Comparison of ENCODE assay signal across 20 cellular contexts in genomic region chr1:155053531-155054105, GRCh38. TPM values are rescaled to one million over a fixed set of nuclear protein-coding genes. Genes with fewer than 3 reads are reported as not detected.
DNase-seq lines count a peak whose midpoint lies in the region; ATAC-seq, FAIRE-seq and TF ChIP-seq lines count a peak whose summit lies in the region.
"Had no signal": no experiment of that assay in that cellular context is flagged by ENCODE, and none has a peak within 500 bp of the region (broad histone marks: within the 10 kb centered on the region; RNA-seq: fewer than 3 reads in every experiment).

No MANE protein-coding gene starts in this region.

- H3K9ac ChIP-seq in HCT116 (ENCODE audit: low read length) (no peak overlapping the region), K562 (ENCODE audit: insufficient read depth in 1 of 2, low read depth in 2 of 2, low read length in 2 of 2) (no peak overlapping the region; a peak in 1 of 4 replicates), neural progenitor cell (no peak overlapping the region)

- H3K27me3 ChIP-seq in HCT116 (ENCODE audit: insufficient read depth, low read length) = no peaks in the 10 kb centered on the region
- no peaks in the 10 kb centered on the region for H3K27me3 ChIP-seq in K562 (ENCODE audit: control insufficient read depth in 2 of 2, insufficient read depth in 2 of 2, low read length in 2 of 2)
- peaks cover 20% of the 10 kb centered on the region for H3K27me3 ChIP-seq in neural progenitor cell
- no peaks in the 10 kb centered on the region for H3K27me3 ChIP-seq in CD8-positive, alpha-beta memory T cell (ENCODE audit: insufficient read depth, low read length, poor library complexity, severe bottlenecking)
- H3K27me3 ChIP-seq: pancreas had no signal

- TF ChIP-seq EP300 in K562 (IDR thresholded peaks at IDR 0.05; ENCODE audit: low read length) = no peak

- TF ChIP-seq POLR2A in HCT116 (IDR thresholded peaks at IDR 0.05; ENCODE audit: borderline replicate concordance, extremely low read depth, insufficient read depth, insufficient read length) = no peak
- TF ChIP-seq POLR2A in K562 (conservative IDR thresholded peaks at IDR 0.05) = no peak

- H3K36me3 Mint-ChIP-seq in activated CD4-positive, alpha-beta T cell treated with anti-CD3 and anti-CD28 coated beads, Interleukin-2, amount 10 ng/mL, durations not matched to agents 24 days and 14 days (ENCODE audit: low read depth) = peaks cover 20% of the 10 kb centered on the region
- no peaks in the 10 kb centered on the region for H3K36me3 Mint-ChIP-seq in neural progenitor cell
- peaks cover 0 to 20% (median 0%) of the 10 kb centered on the region in 3 donors for H3K36me3 Mint-ChIP-seq in CD8-positive, alpha-beta memory T cell

- H3K9me1 ChIP-seq in K562 (ENCODE audit: control insufficient read depth, insufficient read depth, low read length) = no peaks in the 10 kb centered on the region

- H3F3A ChIP-seq in neural progenitor cell (ENCODE audit: low read depth) = peaks cover 23% of the 10 kb centered on the region

- no peak for DNase-seq in activated CD4-positive, alpha-beta T cell treated with anti-CD3 and anti-CD28 coated beads, Interleukin-2, amount 10 ng/mL, durations not matched to agents 24 days and 14 days
- DNase-seq in activated CD4-positive, alpha-beta T cell treated with anti-CD3 and anti-CD28 coated beads, Interleukin-2, amount 50 U/mL, for 4 hours = no peak
- no peak for DNase-seq in HCT116 (ENCODE audit: low read depth, low spot score)
- no peak for DNase-seq in K562 (ENCODE audit: extremely low read depth in 1 of 4, low spot score in 3 of 4)
- DNase-seq in neural progenitor cell (ENCODE audit: low spot score) = no peak
- DNase-seq in NCI-H1694 treated with DMSO at 0.1 percent for 48 hours (lab: John Stamatoyannopoulos, UW) = no peak
- DNase-seq in GOT3 (lab: John Stamatoyannopoulos, UW) = no peak
- no peak for DNase-seq in CD8-positive, alpha-beta memory T cell
- DNase-seq: activated CD8-positive, alpha-beta memory T cell treated with anti-CD3 and anti-CD28 coated beads, Interleukin-2, amount 50 U/mL, for 4 hours; amniotic stem cell; Caco-2; KG1; midbrain; NCI-H1417 treated with DMSO at 0.1 percent for 48 hours; NCI-H345; stimulated activated CD4-positive, alpha-beta T cell treated with anti-CD3 and anti-CD28 coated beads, Interleukin-12 subunit alpha, Interleukin-12 subunit beta, amount 100 ng/mL, for 4 hours had no signal

- no TSS peak for BruUV-seq in HCT116 (replicated peaks; lab: Mats Ljungman, UMichigan)
- TSS peak; percentile 22 for BruUV-seq in K562 (replicated peaks; lab: Mats Ljungman, UMichigan)

- no peak for TF ChIP-seq RAD21 in HCT116 (IDR thresholded peaks at IDR 0.05; ENCODE audit: low read depth)
- TF ChIP-seq RAD21 in K562 (CRISPR knock-in tag; conservative IDR thresholded peaks at IDR 0.05 in 1 of 2, IDR thresholded peaks at IDR 0.05 in 1 of 2) = no peak

- no peaks in the 10 kb centered on the region for H3K9me3 Mint-ChIP-seq in activated CD4-positive, alpha-beta T cell treated with anti-CD3 and anti-CD28 coated beads, Interleukin-2, amount 10 ng/mL, durations not matched to agents 24 days and 14 days
- no peaks in the 10 kb centered on the region for H3K9me3 Mint-ChIP-seq in neural progenitor cell
- no peaks in the 10 kb centered on the region for H3K9me3 Mint-ChIP-seq in CD8-positive, alpha-beta memory T cell

- CTCF ChIA-PET in HCT116 (lab: Charles Lee) = interaction anchor here (1.5 to 2.0 kb wide), 3 partner anchors 25 to 38 kb away, joined by 3 to 7 read pairs (median 6); partner anchors contain the start of gene EFNA3
- CTCF ChIA-PET in K562 (lab: Yijun Ruan, JAX; ENCODE audit: low intra/inter-chr PET ratio) = no interaction called here
- CTCF ChIA-PET in CD8-positive, alpha-beta memory T cell (lab: Charles Lee) = interaction anchor here (1.4 to 11.7 kb wide), 5 partner anchors 7 to 38 kb away, joined by 4 to 172 read pairs (median 51); no protein-coding TSS in a partner anchor

- H3K9me3 ChIP-seq in HCT116 (ENCODE audit: control insufficient read depth in 1 of 2, insufficient read depth in 1 of 2, low read depth in 1 of 2, low read length in 2 of 2) (no peaks in the 10 kb centered on the region), K562 (replicated peaks; ENCODE audit: control insufficient read depth, insufficient read depth, low read depth, low read length) (no peaks in the 10 kb centered on the region), neural progenitor cell (ENCODE audit: low read depth) (no peaks in the 10 kb centered on the region)
- no peaks in the 10 kb centered on the region for H3K9me3 ChIP-seq in CD8-positive, alpha-beta memory T cell (ENCODE audit: low read length)
- H3K9me3 ChIP-seq: A549, Caco-2, pancreas had no signal

- no peak for FAIRE-seq in K562 (lab: Jason Lieb, UNC)
- FAIRE-seq: A549, pancreas had no signal

- peaks cover 22% of the 10 kb centered on the region for H3K4me1 Mint-ChIP-seq in activated CD4-positive, alpha-beta T cell treated with anti-CD3 and anti-CD28 coated beads, Interleukin-2, amount 10 ng/mL, durations not matched to agents 24 days and 14 days
- peaks cover 29% of the 10 kb centered on the region for H3K4me1 Mint-ChIP-seq in neural progenitor cell
- H3K4me1 Mint-ChIP-seq in CD8-positive, alpha-beta memory T cell = peaks cover 23 to 33% (median 23%) of the 10 kb centered on the region in 3 donors

- POLR2A ChIA-PET in HCT116 (lab: Charles Lee) = interaction anchor here (0.6 kb wide), 1 partner anchor 473 kb away, joined by 3 read pairs; no protein-coding TSS in a partner anchor
- POLR2A ChIA-PET in K562 (lab: Yijun Ruan, JAX) = interaction anchor here (0.6 to 1.1 kb wide), 3 partner anchors 12 to 93 kb away, joined by 3 read pairs; no protein-coding TSS in a partner anchor
- POLR2A ChIA-PET in CD8-positive, alpha-beta memory T cell (lab: Charles Lee) = interaction anchor here (0.6 kb wide), 1 partner anchor 37 kb away, joined by 3 read pairs; no protein-coding TSS in a partner anchor

- no peak for ATAC-seq in HCT116
- ATAC-seq in K562 = no peak
- ATAC-seq: A549, pancreas, SK-N-SH treated with all-trans-retinoic acid at 6 μM for 48 hours had no signal

- H2AFZ ChIP-seq in HCT116 (ENCODE audit: low read depth, low read length, poor library complexity, severe bottlenecking) = no peak overlapping the region
- no peak overlapping the region for H2AFZ ChIP-seq in K562 (ENCODE audit: low read depth, low read length)
- H2AFZ ChIP-seq in neural progenitor cell (replicated peaks) = no peak overlapping the region

- H3K4me3 ChIP-seq in HCT116 (replicated peaks in 1 of 2; ENCODE audit: low read depth in 1 of 2, low read length in 2 of 2) = no peak overlapping the region
- no peak overlapping the region for H3K4me3 ChIP-seq in K562
- H3K4me3 ChIP-seq in neural progenitor cell = no peak overlapping the region
- no peak overlapping the region for H3K4me3 ChIP-seq in CD8-positive, alpha-beta memory T cell (ENCODE audit: low read length)
- H3K4me3 ChIP-seq: A549, pancreas had no signal

- RAD21 ChIA-PET in HCT116 (lab: Charles Lee; ENCODE audit: low non-redundant PET in 1 of 2, low total read pairs in 2 of 2, uncharacterized antibody in 2 of 2, unreplicated experiment in 2 of 2) = no interaction called here

- intact Hi-C loops in activated CD4-positive, alpha-beta T cell treated with anti-CD3 and anti-CD28 coated beads, Interleukin-2, amount 10 ng/mL, durations not matched to agents 24 days and 14 days (cut with micrococcal nuclease) = no loop called here
- intact Hi-C loops in HCT116 (cut with micrococcal nuclease) = loop anchor here (5.0 kb wide), 1 partner anchor 51 kb away; the partner anchor contains the start of gene ZBTB7B
- intact Hi-C loops in K562 (cut with micrococcal nuclease) = no loop called here

- peaks cover 39% of the 10 kb centered on the region for H3K79me2 ChIP-seq in HCT116 (ENCODE audit: insufficient read depth, low read length)
- peaks cover 19% of the 10 kb centered on the region for H3K79me2 ChIP-seq in K562 (ENCODE audit: control insufficient read depth, insufficient read depth, low read length)
- no peaks in the 10 kb centered on the region for H3K79me2 ChIP-seq in neural progenitor cell (ENCODE audit: low read depth)

- peak overlapping the region; percentile 71 for H3K4me3 Mint-ChIP-seq in activated CD4-positive, alpha-beta T cell treated with anti-CD3 and anti-CD28 coated beads, Interleukin-2, amount 10 ng/mL, durations not matched to agents 24 days and 14 days
- peak overlapping the region; percentile 65 for H3K4me3 Mint-ChIP-seq in neural progenitor cell
- H3K4me3 Mint-ChIP-seq in CD8-positive, alpha-beta memory T cell = peak overlapping the region in 2 of 7 donors; percentile 9 to 19

- H3K27ac ChIP-seq in HCT116 (ENCODE audit: low read depth, low read length) = no peak overlapping the region
- no peak overlapping the region for H3K27ac ChIP-seq in K562 (ENCODE audit: extremely low read depth, low read depth, low read length)
- no peak overlapping the region for H3K27ac ChIP-seq in neural progenitor cell
- no peak overlapping the region for H3K27ac ChIP-seq in CD8-positive, alpha-beta memory T cell (ENCODE audit: low read depth, low read length)
- H3K27ac ChIP-seq: A549, pancreas had no signal

- in situ Hi-C loops in K562 (cut with MboI) = no loop called here

- peak overlapping the region; percentile 40 for H3K27ac Mint-ChIP-seq in activated CD4-positive, alpha-beta T cell treated with anti-CD3 and anti-CD28 coated beads, Interleukin-2, amount 10 ng/mL, durations not matched to agents 24 days and 14 days
- no peak overlapping the region for H3K27ac Mint-ChIP-seq in neural progenitor cell
- H3K27ac Mint-ChIP-seq in CD8-positive, alpha-beta memory T cell = peak overlapping the region in 1 of 8 donors; percentile 29

- no peaks in the 10 kb centered on the region for H3K27me3 Mint-ChIP-seq in activated CD4-positive, alpha-beta T cell treated with anti-CD3 and anti-CD28 coated beads, Interleukin-2, amount 10 ng/mL, durations not matched to agents 24 days and 14 days
- H3K27me3 Mint-ChIP-seq in neural progenitor cell (ENCODE audit: insufficient read depth, low read depth) = peaks cover 7% of the 10 kb centered on the region
- no peaks in the 10 kb centered on the region for H3K27me3 Mint-ChIP-seq in CD8-positive, alpha-beta memory T cell

- no peak for TF ChIP-seq CTCF in HCT116 (IDR thresholded peaks at IDR 0.05 in 2 of 3, conservative IDR thresholded peaks at IDR 0.05 in 1 of 3; ENCODE audit: borderline replicate concordance in 1 of 3, insufficient read depth in 1 of 3, low read depth in 2 of 3, low read length in 2 of 3)
- no peak for TF ChIP-seq CTCF in K562 (IDR thresholded peaks at IDR 0.05 in 2 of 3, conservative IDR thresholded peaks at IDR 0.05 in 1 of 3; ENCODE audit: insufficient read depth in 2 of 3, low read depth in 1 of 3, low read length in 3 of 3)
- TF ChIP-seq CTCF in neural progenitor cell (IDR thresholded peaks at IDR 0.05) = no peak

- H4K20me1 ChIP-seq in HCT116 (ENCODE audit: insufficient read depth) (no peaks in the 10 kb centered on the region), K562 (replicated peaks; ENCODE audit: control insufficient read depth, insufficient read depth, low read length) (no peaks in the 10 kb centered on the region), neural progenitor cell (ENCODE audit: low read depth) (peaks cover 16% of the 10 kb centered on the region)

- H3K36me3 ChIP-seq in HCT116 (ENCODE audit: control insufficient read depth in 1 of 2, insufficient read depth in 2 of 2, low read length in 2 of 2) = peaks cover 25 to 35% of the 10 kb centered on the region in 2 experiments
- H3K36me3 ChIP-seq in K562 (ENCODE audit: control insufficient read depth, insufficient read depth, low read length) = peaks cover 47% of the 10 kb centered on the region; the same call in 2 of the 3 replicates
- no peaks in the 10 kb centered on the region for H3K36me3 ChIP-seq in neural progenitor cell
- no peaks in the 10 kb centered on the region for H3K36me3 ChIP-seq in CD8-positive, alpha-beta memory T cell (ENCODE audit: insufficient read depth, low read length)

- H3K4me1 ChIP-seq in HCT116 (ENCODE audit: control insufficient read depth in 1 of 2, insufficient read depth in 2 of 2, low read length in 2 of 2) = peaks cover 13 to 36% of the 10 kb centered on the region in 2 experiments
- peaks cover 27 to 48% of the 10 kb centered on the region in 2 experiments for H3K4me1 ChIP-seq in K562 (replicated peaks in 1 of 2; ENCODE audit: control insufficient read depth in 2 of 2, insufficient read depth in 2 of 2, low read length in 2 of 2)
- peaks cover 16% of the 10 kb centered on the region for H3K4me1 ChIP-seq in neural progenitor cell
- peaks cover 21% of the 10 kb centered on the region for H3K4me1 ChIP-seq in CD8-positive, alpha-beta memory T cell (ENCODE audit: insufficient read depth, low read length)

- peak overlapping the region; percentile 100; the same call in 1 of the 2 replicates for H3K4me2 ChIP-seq in HCT116 (ENCODE audit: low read length)
- H3K4me2 ChIP-seq in K562 (ENCODE audit: insufficient read depth, low read length) = no peak overlapping the region
- H3K4me2 ChIP-seq in neural progenitor cell = no peak overlapping the region

- WGBS in K562 (ENCODE audit: insufficient coverage, low coverage, missing lambda C conversion rate) = 85% methylated on average over 4 of the region's 7 CpGs

- H3K9me2 ChIP-seq in HCT116 (ENCODE audit: insufficient read depth) = no peaks in the 10 kb centered on the region

RNA-seq across cellular contexts. Expression of gene ADAM15, which starts 2.5 kb away (rescaled TPM):
- 79.7 and 84.5 TPM in 2 replicates for total RNA-seq in activated CD4-positive, alpha-beta T cell treated with anti-CD3 and anti-CD28 coated beads, Interleukin-2, amount 10 ng/mL, durations not matched to agents 24 days and 14 days
- 149 TPM for total RNA-seq in HCT116 (2021; ENCODE audit: unreplicated experiment)
- 185 and 189 TPM in 2 replicates for polyA plus RNA-seq in HCT116 (2012)
- total RNA-seq in K562 (2011; cell fraction: chromatin; rRNA removed; ENCODE audit: low replicate concordance) = 77.6 and 286 TPM in 2 replicates
- 230 and 253 TPM in 2 replicates for total RNA-seq in K562 (2011; cell fraction: nucleolus; rRNA removed)
- 121 and 122 TPM in 2 replicates for total RNA-seq in K562 (2011; cell fraction: nucleoplasm; rRNA removed)
- 35.9 and 61.0 TPM in 2 replicates for total RNA-seq in K562 (2014; rRNA removed)
- total RNA-seq in K562 (2014; rRNA removed; fragmentation: Illumina TruSeq; extraction: Trizol) = 10.1 and 15.2 TPM in 2 replicates
- total RNA-seq in K562 (2015; rRNA removed; fragmentation: Illumina TruSeq; extraction: Trizol) = 34.3 and 35.4 TPM in 2 replicates
- total RNA-seq in K562 (2021) = 67.8 and 72.3 TPM in 2 replicates
- polyA plus RNA-seq in K562 (2011; rRNA removed) = 29.8 and 54.7 TPM in 2 replicates
- 48.9 and 94.6 TPM in 2 replicates for polyA plus RNA-seq in K562 (2011; cell fraction: cytosol; rRNA removed)
- 188 and 324 TPM in 2 replicates for polyA plus RNA-seq in K562 (2011; cell fraction: nucleus; rRNA removed)
- polyA plus RNA-seq in K562 (2012) = 48.3 and 70.8 TPM in 2 replicates
- 32.8 and 39.7 TPM in 2 replicates for polyA plus RNA-seq in K562 (2014; fragmentation: Illumina TruSeq; extraction: Trizol)
- 1 to 10 TPM in 1 of 2 experiments, under 1 TPM in 1; 0.69 to 2.6 TPM for polyA plus RNA-seq in K562 (2014; fragmentation: Nextera tagmentation; extraction: Ambion mirVana)
- polyA plus RNA-seq in K562 (2014; rRNA removed) = 53.2 and 66.2 TPM in 2 replicates
- 25.0 and 32.3 TPM in 2 replicates for polyA minus RNA-seq in K562 (2011; rRNA and poly(A)+ RNA removed)
- polyA minus RNA-seq in K562 (2011; cell fraction: cytosol; rRNA and poly(A)+ RNA removed) = 58.9 and 76.8 TPM in 2 replicates
- 56.0 and 61.5 TPM in 2 replicates for polyA minus RNA-seq in K562 (2011; cell fraction: nucleus; rRNA and poly(A)+ RNA removed)
- total RNA-seq in neural progenitor cell (ENCODE audit: low replicate concordance) = 15.7 and 44.9 TPM in 2 replicates
- 10 to 100 TPM; 34.5 to 36.9 TPM for total RNA-seq in CD8-positive, alpha-beta memory T cell
- 15.3 TPM for polyA plus RNA-seq in CD8-positive, alpha-beta memory T cell

RNA-seq across cellular contexts. Expression of gene EFNA4, which starts 9.9 kb away (rescaled TPM):
- total RNA-seq in activated CD4-positive, alpha-beta T cell treated with anti-CD3 and anti-CD28 coated beads, Interleukin-2, amount 10 ng/mL, durations not matched to agents 24 days and 14 days = 5.8 and 6.2 TPM in 2 replicates
- 9.8 TPM for total RNA-seq in HCT116 (2021; ENCODE audit: unreplicated experiment)
- polyA plus RNA-seq in HCT116 (2012) = 9.0 and 10.9 TPM in 2 replicates
- 4.6 and 12.1 TPM in 2 replicates for total RNA-seq in K562 (2011; cell fraction: chromatin; rRNA removed; ENCODE audit: low replicate concordance)
- 12.6 and 17.5 TPM in 2 replicates for total RNA-seq in K562 (2011; cell fraction: nucleolus; rRNA removed)
- 10.9 and 12.2 TPM in 2 replicates for total RNA-seq in K562 (2011; cell fraction: nucleoplasm; rRNA removed)
- 7.4 and 10.6 TPM in 2 replicates for total RNA-seq in K562 (2014; rRNA removed)
- 2.0 and 2.9 TPM in 2 replicates for total RNA-seq in K562 (2014; rRNA removed; fragmentation: Illumina TruSeq; extraction: Trizol)
- 5.7 and 5.9 TPM in 2 replicates for total RNA-seq in K562 (2015; rRNA removed; fragmentation: Illumina TruSeq; extraction: Trizol)
- 4.7 and 6.1 TPM in 2 replicates for total RNA-seq in K562 (2021)
- polyA plus RNA-seq in K562 (2011; rRNA removed) = 6.5 and 10.2 TPM in 2 replicates
- 11.8 and 12.2 TPM in 2 replicates for polyA plus RNA-seq in K562 (2011; cell fraction: cytosol; rRNA removed)
- 8.5 and 9.2 TPM in 2 replicates for polyA plus RNA-seq in K562 (2011; cell fraction: nucleus; rRNA removed)
- 6.1 and 6.4 TPM in 2 replicates for polyA plus RNA-seq in K562 (2012)
- 6.1 and 6.2 TPM in 2 replicates for polyA plus RNA-seq in K562 (2014; fragmentation: Illumina TruSeq; extraction: Trizol)
- under 1 TPM; 0.68 to 0.89 TPM for polyA plus RNA-seq in K562 (2014; fragmentation: Nextera tagmentation; extraction: Ambion mirVana)
- polyA plus RNA-seq in K562 (2014; rRNA removed) = 5.9 and 6.5 TPM in 2 replicates
- 2.5 and 5.7 TPM in 2 replicates for polyA minus RNA-seq in K562 (2011; rRNA and poly(A)+ RNA removed)
- 4.9 and 6.5 TPM in 2 replicates for polyA minus RNA-seq in K562 (2011; cell fraction: cytosol; rRNA and poly(A)+ RNA removed)
- 2.6 TPM in 2 replicates for polyA minus RNA-seq in K562 (2011; cell fraction: nucleus; rRNA and poly(A)+ RNA removed)
- 10.7 and 18.4 TPM in 2 replicates for total RNA-seq in neural progenitor cell (ENCODE audit: low replicate concordance)
- 1 to 10 TPM; 3.4 to 3.7 TPM for total RNA-seq in CD8-positive, alpha-beta memory T cell
- 3.0 TPM for polyA plus RNA-seq in CD8-positive, alpha-beta memory T cell

RNA-seq across cellular contexts. Expression of gene DCST1, which starts 20.0 kb away (rescaled TPM):
- total RNA-seq in activated CD4-positive, alpha-beta T cell treated with anti-CD3 and anti-CD28 coated beads, Interleukin-2, amount 10 ng/mL, durations not matched to agents 24 days and 14 days = not detected in 2 replicates
- total RNA-seq in HCT116 (2021; ENCODE audit: unreplicated experiment) (0.32 TPM), K562 (2014; rRNA removed) (not detected in 2 replicates), K562 (2014; rRNA removed; fragmentation: Illumina TruSeq; extraction: Trizol) (not detected in 2 replicates), K562 (2015; rRNA removed; fragmentation: Illumina TruSeq; extraction: Trizol) (not detected in 2 replicates), K562 (2021) (not detected in 2 replicates), neural progenitor cell (ENCODE audit: low replicate concordance) (not detected in 2 replicates)
- 0.08 and 0.14 TPM in 2 replicates for polyA plus RNA-seq in HCT116 (2012)
- total RNA-seq in K562 (2011; cell fraction: chromatin; rRNA removed; ENCODE audit: low replicate concordance) = not detected in 2 replicates
- not detected in 2 replicates for total RNA-seq in K562 (2011; cell fraction: nucleolus; rRNA removed)
- not detected in 2 replicates for total RNA-seq in K562 (2011; cell fraction: nucleoplasm; rRNA removed)
- polyA plus RNA-seq in K562 (2011; rRNA removed) (not detected in 2 replicates), K562 (2014; fragmentation: Illumina TruSeq; extraction: Trizol) (not detected in 2 replicates), K562 (2014; fragmentation: Nextera tagmentation; extraction: Ambion mirVana) (not detected), K562 (2014; rRNA removed) (not detected in 2 replicates)
- not detected in 2 replicates for polyA plus RNA-seq in K562 (2011; cell fraction: cytosol; rRNA removed)
- polyA plus RNA-seq in K562 (2011; cell fraction: nucleus; rRNA removed) = 0.08 and 0.10 TPM in 2 replicates
- 0.15 TPM in 1 of 2 replicates, not detected in the other for polyA plus RNA-seq in K562 (2012)
- polyA minus RNA-seq in K562 (2011; rRNA and poly(A)+ RNA removed) = not detected in 2 replicates
- not detected in 2 replicates for polyA minus RNA-seq in K562 (2011; cell fraction: cytosol; rRNA and poly(A)+ RNA removed)
- not detected in 2 replicates for polyA minus RNA-seq in K562 (2011; cell fraction: nucleus; rRNA and poly(A)+ RNA removed)
- not detected for total RNA-seq in CD8-positive, alpha-beta memory T cell
- polyA plus RNA-seq in CD8-positive, alpha-beta memory T cell = not detected
- total RNA-seq: Caco-2, epithelial cell of proximal tubule had no signal
- polyA plus RNA-seq: pancreas had no signal

RNA-seq across cellular contexts. Expression of gene DCST2, which starts 20.0 kb away (rescaled TPM):
- total RNA-seq in activated CD4-positive, alpha-beta T cell treated with anti-CD3 and anti-CD28 coated beads, Interleukin-2, amount 10 ng/mL, durations not matched to agents 24 days and 14 days = 0.16 TPM in 1 of 2 replicates, not detected in the other
- total RNA-seq in HCT116 (2021; ENCODE audit: unreplicated experiment) (2.0 TPM), K562 (2014; rRNA removed) (0.12 TPM in 1 of 2 replicates, not detected in the other), K562 (2014; rRNA removed; fragmentation: Illumina TruSeq; extraction: Trizol) (0.11 TPM in 1 of 2 replicates, not detected in the other), K562 (2015; rRNA removed; fragmentation: Illumina TruSeq; extraction: Trizol) (0.11 TPM in 1 of 2 replicates, not detected in the other), K562 (2021) (0.09 and 0.40 TPM in 2 replicates), neural progenitor cell (ENCODE audit: low replicate concordance) (1.8 and 2.0 TPM in 2 replicates)
- 2.4 and 2.9 TPM in 2 replicates for polyA plus RNA-seq in HCT116 (2012)
- 1.1 and 2.4 TPM in 2 replicates for total RNA-seq in K562 (2011; cell fraction: chromatin; rRNA removed; ENCODE audit: low replicate concordance)
- 1.3 and 1.7 TPM in 2 replicates for total RNA-seq in K562 (2011; cell fraction: nucleolus; rRNA removed)
- 0.99 and 1.3 TPM in 2 replicates for total RNA-seq in K562 (2011; cell fraction: nucleoplasm; rRNA removed)
- polyA plus RNA-seq in K562 (2011; rRNA removed) (0.49 and 1.1 TPM in 2 replicates), K562 (2014; fragmentation: Illumina TruSeq; extraction: Trizol) (0.10 TPM in 1 of 2 replicates, not detected in the other), K562 (2014; fragmentation: Nextera tagmentation; extraction: Ambion mirVana) (not detected), K562 (2014; rRNA removed) (0.22 and 0.37 TPM in 2 replicates)
- polyA plus RNA-seq in K562 (2011; cell fraction: cytosol; rRNA removed) = 0.30 and 0.40 TPM in 2 replicates
- 9.0 and 9.2 TPM in 2 replicates for polyA plus RNA-seq in K562 (2011; cell fraction: nucleus; rRNA removed)
- polyA plus RNA-seq in K562 (2012) = 0.36 and 2.9 TPM in 2 replicates
- polyA minus RNA-seq in K562 (2011; rRNA and poly(A)+ RNA removed) = 0.24 and 0.25 TPM in 2 replicates
- polyA minus RNA-seq in K562 (2011; cell fraction: cytosol; rRNA and poly(A)+ RNA removed) = not detected in 2 replicates
- 0.33 and 0.40 TPM in 2 replicates for polyA minus RNA-seq in K562 (2011; cell fraction: nucleus; rRNA and poly(A)+ RNA removed)
- under 1 TPM; 0.09 to 0.16 TPM for total RNA-seq in CD8-positive, alpha-beta memory T cell
- polyA plus RNA-seq in CD8-positive, alpha-beta memory T cell = not detected

RNA-seq across cellular contexts. Expression of gene EFNA3, which starts 25.0 kb away (rescaled TPM):
- total RNA-seq in activated CD4-positive, alpha-beta T cell treated with anti-CD3 and anti-CD28 coated beads, Interleukin-2, amount 10 ng/mL, durations not matched to agents 24 days and 14 days = 3.6 and 4.4 TPM in 2 replicates
- 20.4 TPM for total RNA-seq in HCT116 (2021; ENCODE audit: unreplicated experiment)
- polyA plus RNA-seq in HCT116 (2012) = 29.2 and 31.1 TPM in 2 replicates
- total RNA-seq in K562 (2011; cell fraction: chromatin; rRNA removed; ENCODE audit: low replicate concordance) = 3.7 and 9.0 TPM in 2 replicates
- total RNA-seq in K562 (2011; cell fraction: nucleolus; rRNA removed) = 11.2 and 12.4 TPM in 2 replicates
- 8.1 and 10.5 TPM in 2 replicates for total RNA-seq in K562 (2011; cell fraction: nucleoplasm; rRNA removed)
- total RNA-seq in K562 (2014; rRNA removed) = 4.5 and 8.6 TPM in 2 replicates
- 1.7 and 3.3 TPM in 2 replicates for total RNA-seq in K562 (2014; rRNA removed; fragmentation: Illumina TruSeq; extraction: Trizol)
- total RNA-seq in K562 (2015; rRNA removed; fragmentation: Illumina TruSeq; extraction: Trizol) = 4.7 and 4.9 TPM in 2 replicates
- 6.2 and 7.1 TPM in 2 replicates for total RNA-seq in K562 (2021)
- polyA plus RNA-seq in K562 (2011; rRNA removed) = 7.3 and 10.9 TPM in 2 replicates
- polyA plus RNA-seq in K562 (2011; cell fraction: cytosol; rRNA removed) = 10.9 and 15.6 TPM in 2 replicates
- 14.1 and 14.9 TPM in 2 replicates for polyA plus RNA-seq in K562 (2011; cell fraction: nucleus; rRNA removed)
- 4.5 and 7.1 TPM in 2 replicates for polyA plus RNA-seq in K562 (2012)
- polyA plus RNA-seq in K562 (2014; fragmentation: Illumina TruSeq; extraction: Trizol) = 7.9 and 9.3 TPM in 2 replicates
- under 1 TPM; 0.59 to 0.63 TPM for polyA plus RNA-seq in K562 (2014; fragmentation: Nextera tagmentation; extraction: Ambion mirVana)
- polyA plus RNA-seq in K562 (2014; rRNA removed) = 4.8 and 6.8 TPM in 2 replicates
- polyA minus RNA-seq in K562 (2011; rRNA and poly(A)+ RNA removed) = 2.0 and 3.1 TPM in 2 replicates
- polyA minus RNA-seq in K562 (2011; cell fraction: cytosol; rRNA and poly(A)+ RNA removed) = 5.5 and 6.3 TPM in 2 replicates
- polyA minus RNA-seq in K562 (2011; cell fraction: nucleus; rRNA and poly(A)+ RNA removed) = 2.7 and 5.9 TPM in 2 replicates
- total RNA-seq in neural progenitor cell (ENCODE audit: low replicate concordance) = 4.0 and 9.6 TPM in 2 replicates
- 1 to 10 TPM in 1 of 2 experiments, under 1 TPM in 1; 0.94 to 1.4 TPM for total RNA-seq in CD8-positive, alpha-beta memory T cell
- polyA plus RNA-seq in CD8-positive, alpha-beta memory T cell = 1.0 TPM
